ENCODE assay signal across 7 cellular contexts in the genomic region with DNA sequence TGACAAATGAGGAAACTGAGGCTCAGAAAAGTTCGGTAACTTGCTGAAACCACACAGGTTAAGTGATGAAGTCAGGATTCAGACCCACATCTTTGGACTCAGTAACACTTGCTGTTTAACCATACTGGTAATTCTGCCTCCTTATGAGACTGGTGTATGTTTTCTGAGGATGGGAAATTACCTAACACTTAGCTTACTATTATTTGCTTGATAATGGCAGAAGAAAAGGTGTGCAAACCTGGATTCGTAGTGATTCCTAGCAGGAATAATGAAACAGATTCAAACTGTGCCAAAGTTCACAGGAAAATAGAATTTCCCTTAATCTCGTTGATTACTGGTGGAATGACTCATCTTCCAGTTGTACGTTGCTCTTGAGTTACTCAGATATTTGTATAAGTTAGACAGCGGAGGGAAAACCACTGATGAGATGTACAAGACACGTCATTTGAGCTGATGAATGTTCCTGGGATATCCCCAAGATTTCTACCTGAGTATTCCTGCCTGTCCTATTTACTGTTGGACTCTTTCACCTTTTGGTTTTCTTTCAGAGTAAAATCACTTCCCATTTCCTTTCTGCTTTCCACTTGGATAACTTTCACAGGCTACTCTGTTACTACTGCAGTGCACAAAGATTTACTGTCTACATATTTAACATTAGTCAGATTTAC. TPM values are rescaled to one million over a fixed set of nuclear protein-coding genes. Genes with fewer than 3 reads are reported as not detected.
DNase-seq lines count a peak whose midpoint lies in the region; ATAC-seq, FAIRE-seq and TF ChIP-seq lines count a peak whose summit lies in the region.

No MANE protein-coding gene starts in this region.

- TF ChIP-seq CTCF in esophagus squamous epithelium (IDR thresholded peaks at IDR 0.05), result no peak
- TF ChIP-seq CTCF in dorsolateral prefrontal cortex (IDR thresholded peaks at IDR 0.05 in 54 of 56, conservative IDR thresholded peaks at IDR 0.05 in 2 of 56; ENCODE audit: low read depth in 1 of 56, partially characterized antibody in 56 of 56), result no peak

- intact Hi-C loops in esophagus squamous epithelium (cut with DNase I), result no loop called here
- intact Hi-C loops in dorsolateral prefrontal cortex (cut with DNase I), result no loop called here

- H3K27me3 ChIP-seq in esophagus squamous epithelium (no peaks in the 10 kb centered on the region), small intestine (ENCODE audit: control insufficient read depth in 2 of 2, insufficient read depth in 2 of 2, low read length in 2 of 2) (no peaks in the 10 kb centered on the region), dorsolateral prefrontal cortex (no peaks in the 10 kb centered on the region)

- H3K27ac ChIP-seq in esophagus squamous epithelium, result peak overlapping the region in 3 of 4 donors; percentile 1 to 53 (median 2)
- peak overlapping the region; percentile 64 to 68 for H3K27ac ChIP-seq in small intestine (ENCODE audit: low read depth in 1 of 2, low read length in 1 of 2)
- no peak overlapping the region for H3K27ac ChIP-seq in substantia nigra (ENCODE audit: low read depth, low read length, poor library complexity, severe bottlenecking)
- H3K27ac ChIP-seq in dorsolateral prefrontal cortex, result no peak overlapping the region

- 15 to 18% methylated on average over 6 of the region's 6 CpGs for WGBS in esophagus squamous epithelium, 2 donors
- 11 to 37% (median 20%) methylated on average over 6 of the region's 6 CpGs for WGBS in small intestine, 3 donors

- TF ChIP-seq POLR2A in esophagus squamous epithelium (IDR thresholded peaks at IDR 0.05), result no peak

- peak; percentile 93 for FAIRE-seq in RCC 7860 (lab: Jason Lieb, UNC)
- no peak for FAIRE-seq in small intestine (lab: Jason Lieb, UNC)

- peaks cover 0 to 15% (median 0%) of the 10 kb centered on the region in 3 donors for H3K36me3 ChIP-seq in esophagus squamous epithelium
- H3K36me3 ChIP-seq in small intestine (ENCODE audit: control insufficient read depth in 2 of 2, insufficient read depth in 2 of 2, low read length in 2 of 2), result peaks cover 0 to 6% of the 10 kb centered on the region in 2 donors

- ATAC-seq in GM18502 (IDR thresholded peaks at IDR 0.05; ENCODE audit: poor library complexity, unreplicated experiment), result peak; percentile 62

- no peaks in the 10 kb centered on the region for H3K9me3 ChIP-seq in esophagus squamous epithelium
- H3K9me3 ChIP-seq in small intestine (ENCODE audit: control insufficient read depth, low read depth), result no peaks in the 10 kb centered on the region

- DNase-seq in RCC 7860 (ENCODE audit: low spot score) (peak; percentile 92), esophagus squamous epithelium (lab: John Stamatoyannopoulos, UW) (no peak), small intestine (peak; percentile 87), substantia nigra (lab: John Stamatoyannopoulos, UW) (no peak), NCI-H2029 (lab: John Stamatoyannopoulos, UW) (no peak), dorsolateral prefrontal cortex (no peak)

- peaks cover 6 to 24% (median 16%) of the 10 kb centered on the region in 3 donors for H3K4me1 ChIP-seq in esophagus squamous epithelium
- H3K4me1 ChIP-seq in small intestine (ENCODE audit: control insufficient read depth in 2 of 2, insufficient read depth in 1 of 2, low read depth in 1 of 2, low read length in 1 of 2), result peaks cover 0 to 4% of the 10 kb centered on the region in 2 donors

- H3K4me3 ChIP-seq in esophagus squamous epithelium (peak overlapping the region in 1 of 4 donors; percentile 17), small intestine (ENCODE audit: low read depth in 1 of 2, low read length in 2 of 2) (no peak overlapping the region), dorsolateral prefrontal cortex (no peak overlapping the region)

RNA-seq across cellular contexts. Expression of a gene that starts 37.5 kb away (rescaled TPM):
- total RNA-seq in esophagus squamous epithelium, result 10 to 100 TPM; 22.6 to 40.5 (median 28.9) TPM
- polyA plus RNA-seq in small intestine, result 10 to 100 TPM in 2 of 3 donors, 1 to 10 TPM in 1; 8.1 to 21.1 (median 10.8) TPM
- total RNA-seq in dorsolateral prefrontal cortex, result 10 to 100 TPM; 13.9 to 33.4 (median 22.8) TPM

RNA-seq across cellular contexts. Expression of a gene that starts 38.1 kb away (rescaled TPM):
- total RNA-seq in esophagus squamous epithelium, result 10 to 100 TPM in 3 of 4 donors, 1 to 10 TPM in 1; 7.1 to 23.9 (median 13.5) TPM
- 10 to 100 TPM; 23.3 to 49.2 (median 48.9) TPM for polyA plus RNA-seq in small intestine
- 10 to 100 TPM; 24.5 to 46.9 (median 33.9) TPM for total RNA-seq in dorsolateral prefrontal cortex

Comparison
In these comparisons a context has a peak if more than half of its experiments do, and no peak if none do; other contexts are left out.
1. DNase-seq: peak in RCC 7860 (single experiment) and small intestine (single experiment); none in esophagus squamous epithelium (single experiment), substantia nigra (0 of 49), NCI-H2029 (single experiment) and dorsolateral prefrontal cortex (0 of 10).
2. H3K27ac ChIP-seq: peak in esophagus squamous epithelium (3 of 4) and small intestine (2 of 2); none in substantia nigra (single experiment) and dorsolateral prefrontal cortex (0 of 59).